ENCODE assay signal across 22 cellular contexts in the genomic region with DNA sequence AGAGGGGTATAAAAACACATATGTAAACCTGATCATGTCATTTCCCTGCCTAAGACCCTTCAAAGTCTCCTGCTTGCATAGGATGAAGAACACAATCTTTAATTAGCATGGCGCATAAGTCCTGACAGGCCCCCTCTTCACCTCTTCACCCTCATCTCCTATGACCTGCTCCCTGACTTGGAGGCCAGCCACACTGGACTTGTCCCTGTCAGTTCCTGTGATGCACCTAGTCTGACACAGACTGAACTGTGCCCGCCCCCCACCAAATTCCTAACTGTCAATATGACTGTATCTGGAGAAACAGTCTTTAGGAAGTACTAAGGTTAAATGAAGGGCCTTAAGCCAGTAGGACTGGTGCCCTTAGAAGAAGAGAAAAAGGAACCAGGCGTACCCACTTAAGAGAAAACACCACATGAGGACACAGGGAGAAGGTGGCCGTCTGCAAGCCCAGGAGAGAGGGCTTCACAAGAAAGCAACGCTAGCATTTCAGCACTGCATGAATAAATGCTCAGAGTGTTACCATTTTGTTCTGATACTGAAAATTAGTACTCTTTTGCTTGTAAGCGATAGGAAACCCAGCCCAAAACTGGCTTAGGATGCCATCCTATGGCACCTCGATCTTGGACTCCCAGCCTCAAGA. TPM values are rescaled to one million over a fixed set of nuclear protein-coding genes. Genes with fewer than 3 reads are reported as not detected.
A peak's percentile ranks its signal among the peaks of the same experiment; 100 is the strongest.
DNase-seq lines count a peak whose midpoint lies in the region; ATAC-seq and TF ChIP-seq lines count a peak whose summit lies in the region.
"Had no signal": no experiment of that assay in that cellular context is flagged by ENCODE, and none has a peak within 500 bp of the region (broad histone marks: within the 10 kb centered on the region; RNA-seq: fewer than 3 reads in every experiment).

No MANE protein-coding gene starts in this region.

- no peak overlapping the region for H3K27ac ChIP-seq in GM23338 (ENCODE audit: low read depth)
- no peak overlapping the region for H3K27ac ChIP-seq in esophagus muscularis mucosa (replicated peaks in 1 of 4)
- H3K27ac ChIP-seq: 22Rv1; BLaER1 treated with 17β-estradiol and CSF1 and Interleukin-3, amounts not matched to agents 10 nM and 100 nM; C4-2B had no signal

- H3K27ac Mint-ChIP-seq in GM23338 (no peak overlapping the region), type B pancreatic cell (no peak overlapping the region)
- H3K27ac Mint-ChIP-seq: B cell; CD4-positive, alpha-beta T cell; CD8-positive, alpha-beta T cell had no signal

- ATAC-seq in GM23338 = no peak
- ATAC-seq: CD8-positive, alpha-beta T cell; GM12878 had no signal

- H3K9me2 ChIP-seq in GM23338 (ENCODE audit: insufficient read depth) = no peaks in the 10 kb centered on the region

- H3K4me1 ChIP-seq in GM23338 (ENCODE audit: insufficient read depth) = peaks cover 10% of the 10 kb centered on the region
- no peaks in the 10 kb centered on the region for H3K4me1 ChIP-seq in esophagus muscularis mucosa
- H3K4me1 ChIP-seq: BLaER1 treated with 17β-estradiol and CSF1 and Interleukin-3, amounts not matched to agents 10 nM and 100 nM; Caco-2 had no signal

- no peak for TF ChIP-seq EP300 in esophagus muscularis mucosa (IDR thresholded peaks at IDR 0.05)

- intact Hi-C loops in esophagus muscularis mucosa (cut with DNase I) = no loop called here

- H3K79me2 ChIP-seq in GM23338 (replicated peaks; ENCODE audit: insufficient read depth) = no peaks in the 10 kb centered on the region

- H3K9me3 Mint-ChIP-seq in GM23338 (no peaks in the 10 kb centered on the region), type B pancreatic cell (no peaks in the 10 kb centered on the region)
- H3K9me3 Mint-ChIP-seq: CD4-positive, alpha-beta T cell; CD8-positive, alpha-beta T cell had no signal

- H3K4me3 ChIP-seq in GM23338 (no peak overlapping the region), esophagus muscularis mucosa (no peak overlapping the region)
- H3K4me3 ChIP-seq: A549; BLaER1 treated with 17β-estradiol and CSF1 and Interleukin-3, amounts not matched to agents 10 nM and 100 nM; GM12878 had no signal

- no peak overlapping the region for H3K4me2 ChIP-seq in GM23338
- H3K4me2 ChIP-seq: A549; BLaER1 treated with 17β-estradiol and CSF1 and Interleukin-3, amounts not matched to agents 10 nM and 100 nM had no signal

- TF ChIP-seq POLR2A in esophagus muscularis mucosa (IDR thresholded peaks at IDR 0.05; ENCODE audit: low read depth) = no peak

- H3K4me3 Mint-ChIP-seq in GM23338 = no peak overlapping the region
- no peak overlapping the region for H3K4me3 Mint-ChIP-seq in type B pancreatic cell
- H3K4me3 Mint-ChIP-seq: B cell; CD4-positive, alpha-beta T cell; CD8-positive, alpha-beta T cell had no signal

- 76% methylated on average over 7 of the region's 7 CpGs for WGBS in esophagus muscularis mucosa

- H3K9me3 ChIP-seq in esophagus muscularis mucosa = no peaks in the 10 kb centered on the region
- H3K9me3 ChIP-seq: A549; BLaER1 treated with 17β-estradiol and CSF1 and Interleukin-3, amounts not matched to agents 10 nM and 100 nM; Caco-2 had no signal

- H4K20me1 ChIP-seq in GM23338 (replicated peaks; ENCODE audit: insufficient read depth) = no peaks in the 10 kb centered on the region
- H4K20me1 ChIP-seq: BLaER1 treated with 17β-estradiol and CSF1 and Interleukin-3, amounts not matched to agents 10 nM and 100 nM had no signal

- H2AFZ ChIP-seq in GM23338 = peak overlapping the region; percentile 2; the same call in 1 of the 2 replicates

- H3K4me1 Mint-ChIP-seq in GM23338 (peaks cover 22% of the 10 kb centered on the region), type B pancreatic cell (ENCODE audit: unreplicated experiment) (no peaks in the 10 kb centered on the region)
- H3K4me1 Mint-ChIP-seq: B cell had no signal

- H3K27me3 ChIP-seq in GM23338 (ENCODE audit: insufficient read depth) (no peaks in the 10 kb centered on the region), esophagus muscularis mucosa (peaks cover 0 to 58% (median 0%) of the 10 kb centered on the region in 4 donors)
- H3K27me3 ChIP-seq: BLaER1 treated with 17β-estradiol and CSF1 and Interleukin-3, amounts not matched to agents 10 nM and 100 nM had no signal

- DNase-seq in GM23338 (ENCODE audit: low spot score) = no peak
- DNase-seq in esophagus muscularis mucosa (ENCODE audit: extremely low spot score) = peak; percentile 60
- DNase-seq in type B pancreatic cell (ENCODE audit: extremely low spot score, unreplicated experiment) = peak; percentile 45
- DNase-seq in AG20443 (ENCODE audit: low spot score) = no peak
- DNase-seq in DMS 273 treated with DMSO at 0.1 percent for 48 hours (lab: John Stamatoyannopoulos, UW) = no peak
- DNase-seq: AML-193; Caco-2; Calu3; CD4-positive, alpha-beta T cell; CD8-positive, alpha-beta T cell; DMS153; DMS53; DMS79; DND-41; EL; GDM1 had no signal

- no peaks in the 10 kb centered on the region for H3K36me3 ChIP-seq in GM23338 (ENCODE audit: insufficient read depth)
- H3K36me3 ChIP-seq in esophagus muscularis mucosa = no peaks in the 10 kb centered on the region
- H3K36me3 ChIP-seq: BLaER1 treated with 17β-estradiol and CSF1 and Interleukin-3, amounts not matched to agents 10 nM and 100 nM had no signal

- no peaks in the 10 kb centered on the region for H3F3A ChIP-seq in GM23338 (replicated peaks; ENCODE audit: low read depth)

- H3K36me3 Mint-ChIP-seq in GM23338 (ENCODE audit: low read depth) (no peaks in the 10 kb centered on the region), type B pancreatic cell (no peaks in the 10 kb centered on the region)
- H3K36me3 Mint-ChIP-seq: CD8-positive, alpha-beta T cell had no signal

- TF ChIP-seq CTCF in GM23338 (conservative IDR thresholded peaks at IDR 0.05; ENCODE audit: low read depth in 2 of 2) = no peak
- TF ChIP-seq CTCF in esophagus muscularis mucosa (IDR thresholded peaks at IDR 0.05) = no peak
- no peak for TF ChIP-seq CTCF in type B pancreatic cell (conservative IDR thresholded peaks at IDR 0.05)

- H3K27me3 Mint-ChIP-seq in GM23338 (ENCODE audit: insufficient read depth, low read depth, poor library complexity) (peaks cover 4% of the 10 kb centered on the region), type B pancreatic cell (peaks cover 57% of the 10 kb centered on the region)

TF ChIP-seq in GM23338, 12 proteins besides CTCF, POLR2A, EP300 and RAD21:
- no peak for TF ChIP-seq POLR2AphosphoS5 (IDR thresholded peaks at IDR 0.05; ENCODE audit: low read depth)
- no peak for TF ChIP-seq ZNF331 (CRISPR knock-in tag; IDR thresholded peaks at IDR 0.05; ENCODE audit: low read depth)
- TF ChIP-seq CREB1 (CRISPR knock-in tag; IDR thresholded peaks at IDR 0.05; ENCODE audit: low read depth) = no peak
- TF ChIP-seq, protein P1, sequence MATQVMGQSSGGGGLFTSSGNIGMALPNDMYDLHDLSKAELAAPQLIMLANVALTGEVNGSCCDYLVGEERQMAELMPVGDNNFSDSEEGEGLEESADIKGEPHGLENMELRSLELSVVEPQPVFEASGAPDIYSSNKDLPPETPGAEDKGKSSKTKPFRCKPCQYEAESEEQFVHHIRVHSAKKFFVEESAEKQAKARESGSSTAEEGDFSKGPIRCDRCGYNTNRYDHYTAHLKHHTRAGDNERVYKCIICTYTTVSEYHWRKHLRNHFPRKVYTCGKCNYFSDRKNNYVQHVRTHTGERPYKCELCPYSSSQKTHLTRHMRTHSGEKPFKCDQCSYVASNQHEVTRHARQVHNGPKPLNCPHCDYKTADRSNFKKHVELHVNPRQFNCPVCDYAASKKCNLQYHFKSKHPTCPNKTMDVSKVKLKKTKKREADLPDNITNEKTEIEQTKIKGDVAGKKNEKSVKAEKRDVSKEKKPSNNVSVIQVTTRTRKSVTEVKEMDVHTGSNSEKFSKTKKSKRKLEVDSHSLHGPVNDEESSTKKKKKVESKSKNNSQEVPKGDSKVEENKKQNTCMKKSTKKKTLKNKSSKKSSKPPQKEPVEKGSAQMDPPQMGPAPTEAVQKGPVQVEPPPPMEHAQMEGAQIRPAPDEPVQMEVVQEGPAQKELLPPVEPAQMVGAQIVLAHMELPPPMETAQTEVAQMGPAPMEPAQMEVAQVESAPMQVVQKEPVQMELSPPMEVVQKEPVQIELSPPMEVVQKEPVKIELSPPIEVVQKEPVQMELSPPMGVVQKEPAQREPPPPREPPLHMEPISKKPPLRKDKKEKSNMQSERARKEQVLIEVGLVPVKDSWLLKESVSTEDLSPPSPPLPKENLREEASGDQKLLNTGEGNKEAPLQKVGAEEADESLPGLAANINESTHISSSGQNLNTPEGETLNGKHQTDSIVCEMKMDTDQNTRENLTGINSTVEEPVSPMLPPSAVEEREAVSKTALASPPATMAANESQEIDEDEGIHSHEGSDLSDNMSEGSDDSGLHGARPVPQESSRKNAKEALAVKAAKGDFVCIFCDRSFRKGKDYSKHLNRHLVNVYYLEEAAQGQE (IDR thresholded peaks at IDR 0.05; ENCODE audit: unreplicated experiment) = no peak
- TF ChIP-seq STAT1 (IDR thresholded peaks at IDR 0.05; ENCODE audit: unreplicated experiment) = no peak
- TF ChIP-seq ZNF114 (CRISPR knock-in tag; IDR thresholded peaks at IDR 0.05) = no peak

RNA-seq across cellular contexts. Expression of a gene that starts 34.0 kb away (rescaled TPM):
- total RNA-seq in GM23338 (2014; rRNA removed; shearing (Covaris generic)) = 20.9 and 26.1 TPM in 2 replicates
- polyA plus RNA-seq in GM23338 (2016; fragmentation: Nextera tagmentation; extraction: Ambion mirVana) = 35.9 and 39.1 TPM in 2 replicates
- total RNA-seq in esophagus muscularis mucosa (10 to 100 TPM; 14.5 to 27.8 (median 25.1) TPM), type B pancreatic cell (ENCODE audit: low replicate concordance) (24.8 and 26.0 TPM in 2 replicates)

RNA-seq across cellular contexts. Expression of a gene that starts 34.3 kb away (rescaled TPM):
- 35.8 and 36.3 TPM in 2 replicates for total RNA-seq in GM23338 (2014; rRNA removed; shearing (Covaris generic))
- 49.6 and 57.9 TPM in 2 replicates for polyA plus RNA-seq in GM23338 (2016; fragmentation: Nextera tagmentation; extraction: Ambion mirVana)
- total RNA-seq in esophagus muscularis mucosa (10 to 100 TPM; 25.7 to 44.9 (median 34.2) TPM), type B pancreatic cell (ENCODE audit: low replicate concordance) (44.0 and 45.2 TPM in 2 replicates)

Comparison
In these comparisons a context has a peak if more than half of its experiments do, and no peak if none do; other contexts are left out.
1. DNase-seq: peak in esophagus muscularis mucosa (single experiment) and type B pancreatic cell (single experiment); none in GM23338 (single experiment), AG20443 (single experiment) and DMS 273 treated with DMSO at 0.1 percent for 48 hours (single experiment).